ENCODE assay signal across 1 cellular context in genomic region chr11:62542750-62543567, GRCh38.
TF ChIP-seq lines count a peak whose summit lies in the region.

No MANE protein-coding gene starts in this region.

TF ChIP-seq in GM12878, 131 proteins besides CTCF, POLR2A, EP300 and RAD21 (continues in another document):
- TF ChIP-seq ZBTB33 (IDR thresholded peaks at IDR 0.05) (peak; percentile 75; the same call in 1 of the 2 replicates), SUZ12 (IDR thresholded peaks at IDR 0.05; ENCODE audit: unreplicated experiment) (no peak), SP1 (IDR thresholded peaks at IDR 0.05; ENCODE audit: low read depth, low read length) (peak; percentile 29), CUX1 (IDR thresholded peaks at IDR 0.05; ENCODE audit: insufficient replicate concordance, low read depth, low read length) (no peak), FOXM1 (IDR thresholded peaks at IDR 0.05; ENCODE audit: low read depth, low read length) (no peak), CREB1 (IDR thresholded peaks at IDR 0.05; ENCODE audit: low read depth) (no peak), ZBTB4 (CRISPR knock-in tag; IDR thresholded peaks at IDR 0.05) (no peak), NBN (IDR thresholded peaks at IDR 0.05) (0 out of 2 replicates have a peak, but pooled peaks have one; percentile 54), SMC3 (IDR thresholded peaks at IDR 0.05; ENCODE audit: borderline replicate concordance, low read length) (peak; percentile 73), NR2C1 (IDR thresholded peaks at IDR 0.05) (no peak), SPI1 (IDR thresholded peaks at IDR 0.05; ENCODE audit: borderline replicate concordance, insufficient read depth, low read depth, low read length) (peak; percentile 22; the same call in 1 of the 2 replicates), HDAC2 (IDR thresholded peaks at IDR 0.05) (no peak), USF2 (IDR thresholded peaks at IDR 0.05; ENCODE audit: borderline replicate concordance, low read depth, low read length) (no peak), ATF7 (IDR thresholded peaks at IDR 0.05; ENCODE audit: low read depth) (0 out of 2 replicates have a peak, but pooled peaks have one; percentile 43), RB1 (IDR thresholded peaks at IDR 0.05; ENCODE audit: borderline replicate concordance) (peak; percentile 68; the same call in 1 of the 2 replicates), RELA (IDR thresholded peaks at IDR 0.05; ENCODE audit: borderline replicate concordance, partially characterized antibody) (peak; percentile 24), BACH1 (IDR thresholded peaks at IDR 0.05; ENCODE audit: borderline replicate concordance) (0 out of 2 replicates have a peak, but pooled peaks have one; percentile 6), RFX5 (IDR thresholded peaks at IDR 0.05; ENCODE audit: low read depth, low read length) (no peak), PKNOX1 (IDR thresholded peaks at IDR 0.05) (0 out of 2 replicates have a peak, but pooled peaks have one; percentile 12), CBX3 (IDR thresholded peaks at IDR 0.05; ENCODE audit: borderline replicate concordance, low read depth) (no peak), ZBED1 (IDR thresholded peaks at IDR 0.05; ENCODE audit: borderline replicate concordance) (no peak), MLLT1 (IDR thresholded peaks at IDR 0.05) (no peak), ASH2L (IDR thresholded peaks at IDR 0.05; ENCODE audit: borderline replicate concordance, low read depth) (no peak), KAT2A (conservative IDR thresholded peaks at IDR 0.05; ENCODE audit: control insufficient read depth, low read depth, low read length) (no peak), MTA2 (IDR thresholded peaks at IDR 0.05; ENCODE audit: low read depth) (0 out of 2 replicates have a peak, but pooled peaks have one; percentile 11), SMARCA5 (IDR thresholded peaks at IDR 0.05) (peak; percentile 92; the same call in 1 of the 2 replicates), DPF2 (IDR thresholded peaks at IDR 0.05) (0 out of 2 replicates have a peak, but pooled peaks have one; percentile 11), SIX5 (IDR thresholded peaks at IDR 0.05; ENCODE audit: low read depth, low read length, severe bottlenecking) (no peak), IKZF2 (IDR thresholded peaks at IDR 0.05) (peak; percentile 15 to 22; a peak in 1 of 4 replicates), ZNF687 (IDR thresholded peaks at IDR 0.05) (0 out of 2 replicates have a peak, but pooled peaks have one; percentile 12), NFYA (IDR thresholded peaks at IDR 0.05; ENCODE audit: borderline replicate concordance, low read depth, low read length) (no peak), ZNF384 (IDR thresholded peaks at IDR 0.05; ENCODE audit: borderline replicate concordance, low read depth, low read length) (peak; percentile 9; the same call in 1 of the 2 replicates), RCOR1 (conservative IDR thresholded peaks at IDR 0.05; ENCODE audit: low read depth, low read length) (no peak), CREM (IDR thresholded peaks at IDR 0.05; ENCODE audit: low read depth) (0 out of 2 replicates have a peak, but pooled peaks have one; percentile 20), IRF3 (IDR thresholded peaks at IDR 0.05) (no peak), HDGF (IDR thresholded peaks at IDR 0.05) (peak; percentile 59; the same call in 1 of the 2 replicates), SRF (IDR thresholded peaks at IDR 0.05; ENCODE audit: low read depth in 2 of 2, low read length in 2 of 2) (no peak), EED (IDR thresholded peaks at IDR 0.05; ENCODE audit: low read depth) (no peak), ZNF217 (IDR thresholded peaks at IDR 0.05) (0 out of 2 replicates have a peak, but pooled peaks have one; percentile 23), SMAD1 (IDR thresholded peaks at IDR 0.05; ENCODE audit: low read depth, partially characterized antibody) (no peak), E2F4 (IDR thresholded peaks at IDR 0.05; ENCODE audit: low read depth, low read length) (no peak)
